Comparison of ENCODE assay signal across 9 cellular contexts in genomic region chr19:18300930-18301717, GRCh38. TPM values are rescaled to one million over a fixed set of nuclear protein-coding genes. Genes with fewer than 3 reads are reported as not detected.
DNase-seq lines count a peak whose midpoint lies in the region; ATAC-seq and TF ChIP-seq lines count a peak whose summit lies in the region.
"Had no signal": no experiment of that assay in that cellular context is flagged by ENCODE, and none has a peak within 500 bp of the region (broad histone marks: within the 10 kb centered on the region; RNA-seq: fewer than 3 reads in every experiment).

No MANE protein-coding gene starts in this region.

- peak overlapping the region; percentile 66 for H3K4me3 Mint-ChIP-seq in stimulated activated naive CD8-positive, alpha-beta T cell treated with anti-CD3 and anti-CD28 coated beads, Interleukin-15, Interleukin-2, amounts not matched to agents 100 ng/mL and 50 ng/mL, for 24 hours

- H3K27ac ChIP-seq in colonic mucosa, result peak overlapping the region; percentile 37
- peak overlapping the region; percentile 69 for H3K27ac ChIP-seq in lower lobe of right lung

- peaks cover 68% of the 10 kb centered on the region for H3K4me1 Mint-ChIP-seq in stimulated activated naive CD8-positive, alpha-beta T cell treated with anti-CD3 and anti-CD28 coated beads, Interleukin-15, Interleukin-2, amounts not matched to agents 100 ng/mL and 50 ng/mL, for 24 hours (ENCODE audit: low read depth)

- DNase-seq in stimulated activated naive CD8-positive, alpha-beta T cell treated with anti-CD3 and anti-CD28 coated beads, Interleukin-15, Interleukin-2, amounts not matched to agents 100 U/mL and 50 U/mL, for 24 hours, result no peak
- DNase-seq in colonic mucosa (peak; percentile 71), lower lobe of right lung (peak; percentile 83), superior temporal gyrus (ENCODE audit: extremely low spot score) (no peak)
- DNase-seq in activated naive CD4-positive, alpha-beta T cell treated with anti-CD3 and anti-CD28 coated beads, Interleukin-2, amount 50 U/mL, for 72 hours (ENCODE audit: low spot score in 2 of 2), result no peak
- DNase-seq: activated CD4-positive, alpha-beta T cell treated with anti-CD3 and anti-CD28 coated beads for 1 hour had no signal

- peak overlapping the region; percentile 68 for H3K27ac Mint-ChIP-seq in stimulated activated naive CD8-positive, alpha-beta T cell treated with anti-CD3 and anti-CD28 coated beads, Interleukin-15, Interleukin-2, amounts not matched to agents 100 ng/mL and 50 ng/mL, for 24 hours
- H3K27ac Mint-ChIP-seq in activated naive CD4-positive, alpha-beta T cell treated with anti-CD3 and anti-CD28 coated beads, Interleukin-2, amount 50 U/mL, for 72 hours, result peak overlapping the region in 1 of 2 donors; percentile 76

- H3K4me3 ChIP-seq in colonic mucosa, result no peak overlapping the region
- no peak overlapping the region for H3K4me3 ChIP-seq in lower lobe of right lung

- no peaks in the 10 kb centered on the region for H3K36me3 ChIP-seq in colonic mucosa
- peaks cover under 1% of the 10 kb centered on the region for H3K36me3 ChIP-seq in lower lobe of right lung

- TF ChIP-seq CTCF in colonic mucosa (IDR thresholded peaks at IDR 0.05) (no peak), lower lobe of right lung (IDR thresholded peaks at IDR 0.05) (no peak)

- no peak for ATAC-seq in stimulated activated naive CD8-positive, alpha-beta T cell treated with anti-CD3 and anti-CD28 coated beads, Interleukin-15, Interleukin-2, amounts not matched to agents 100 U/mL and 50 U/mL, for 24 hours
- peak; percentile 68 to 77 for ATAC-seq in lower lobe of right lung
- no peak for ATAC-seq in HG03025 (IDR thresholded peaks at IDR 0.05; ENCODE audit: low FRiP score, unreplicated experiment)
- ATAC-seq in activated naive CD4-positive, alpha-beta T cell treated with anti-CD3 and anti-CD28 coated beads, Interleukin-2, amount 50 U/mL, for 72 hours, result no peak
- ATAC-seq in HG02571 (IDR thresholded peaks at IDR 0.05; ENCODE audit: unreplicated experiment), result no peak

- intact Hi-C loops in colonic mucosa (cut with DNase I) (no loop called here), lower lobe of right lung (cut with DNase I) (no loop called here)

- H3K36me3 Mint-ChIP-seq in stimulated activated naive CD8-positive, alpha-beta T cell treated with anti-CD3 and anti-CD28 coated beads, Interleukin-15, Interleukin-2, amounts not matched to agents 100 ng/mL and 50 ng/mL, for 24 hours (ENCODE audit: low read depth), result peaks cover 13% of the 10 kb centered on the region
- H3K36me3 Mint-ChIP-seq in activated naive CD4-positive, alpha-beta T cell treated with anti-CD3 and anti-CD28 coated beads, Interleukin-2, amount 50 U/mL, for 72 hours, result peaks cover 23 to 26% of the 10 kb centered on the region in 2 donors

- H3K9ac ChIP-seq in colonic mucosa (ENCODE audit: low read depth in 2 of 2, low read length in 2 of 2), result peak overlapping the region in 1 of 2 donors; percentile 43

- no peaks in the 10 kb centered on the region for H3K9me3 Mint-ChIP-seq in stimulated activated naive CD8-positive, alpha-beta T cell treated with anti-CD3 and anti-CD28 coated beads, Interleukin-15, Interleukin-2, amounts not matched to agents 100 ng/mL and 50 ng/mL, for 24 hours
- H3K9me3 Mint-ChIP-seq in activated naive CD4-positive, alpha-beta T cell treated with anti-CD3 and anti-CD28 coated beads, Interleukin-2, amount 50 U/mL, for 72 hours, result peaks cover 2 to 7% of the 10 kb centered on the region in 2 donors

- H3K27me3 ChIP-seq in colonic mucosa, result no peaks in the 10 kb centered on the region
- H3K27me3 ChIP-seq in lower lobe of right lung (ENCODE audit: low read depth), result no peaks in the 10 kb centered on the region

- H3K27me3 Mint-ChIP-seq in stimulated activated naive CD8-positive, alpha-beta T cell treated with anti-CD3 and anti-CD28 coated beads, Interleukin-15, Interleukin-2, amounts not matched to agents 100 ng/mL and 50 ng/mL, for 24 hours, result no peaks in the 10 kb centered on the region

- H3K4me1 ChIP-seq in colonic mucosa, result peaks cover 4% of the 10 kb centered on the region
- peaks cover 51% of the 10 kb centered on the region for H3K4me1 ChIP-seq in lower lobe of right lung

- H3K9me3 ChIP-seq in colonic mucosa (no peaks in the 10 kb centered on the region), lower lobe of right lung (no peaks in the 10 kb centered on the region)

RNA-seq across cellular contexts. Expression of gene JUND, which starts 19.7 kb away (rescaled TPM):
- total RNA-seq in colonic mucosa (100 to 1,000 TPM; 177 to 418 TPM), lower lobe of right lung (150 TPM)
- total RNA-seq in activated naive CD4-positive, alpha-beta T cell treated with anti-CD3 and anti-CD28 coated beads, Interleukin-2, amount 50 U/mL, for 72 hours, result 100 to 1,000 TPM; 213 to 255 TPM

RNA-seq across cellular contexts. Expression of gene LSM4, which starts 21.8 kb away (rescaled TPM):
- total RNA-seq in colonic mucosa, result 100 to 1,000 TPM; 128 to 308 TPM
- total RNA-seq in lower lobe of right lung, result 72.3 TPM
- 100 to 1,000 TPM; 280 to 379 TPM for total RNA-seq in activated naive CD4-positive, alpha-beta T cell treated with anti-CD3 and anti-CD28 coated beads, Interleukin-2, amount 50 U/mL, for 72 hours

RNA-seq across cellular contexts. Expression of gene IQCN, which starts 26.9 kb away (rescaled TPM):
- total RNA-seq in colonic mucosa (1 to 10 TPM; 1.7 to 3.0 TPM), lower lobe of right lung (4.1 TPM)
- total RNA-seq in activated naive CD4-positive, alpha-beta T cell treated with anti-CD3 and anti-CD28 coated beads, Interleukin-2, amount 50 U/mL, for 72 hours, result 1 to 10 TPM in 1 of 2 donors, under 1 TPM in 1; 0.45 to 1.5 TPM

RNA-seq across cellular contexts. Expression of gene PGPEP1, which starts 39.3 kb away (rescaled TPM):
- total RNA-seq in colonic mucosa (10 to 100 TPM; 62.6 to 99.0 TPM), lower lobe of right lung (40.9 TPM)
- total RNA-seq in activated naive CD4-positive, alpha-beta T cell treated with anti-CD3 and anti-CD28 coated beads, Interleukin-2, amount 50 U/mL, for 72 hours, result 10 to 100 TPM; 38.3 to 47.2 TPM

Comparison
In these comparisons a context has a peak if more than half of its experiments do, and no peak if none do; other contexts are left out.
1. ATAC-seq: peak in lower lobe of right lung (2 of 2); none in stimulated activated naive CD8-positive, alpha-beta T cell treated with anti-CD3 and anti-CD28 coated beads, Interleukin-15, Interleukin-2, amounts not matched to agents 100 U/mL and 50 U/mL, for 24 hours (single experiment), HG03025 (single experiment), activated naive CD4-positive, alpha-beta T cell treated with anti-CD3 and anti-CD28 coated beads, Interleukin-2, amount 50 U/mL, for 72 hours (0 of 2) and HG02571 (single experiment).
2. DNase-seq: peak in colonic mucosa (single experiment) and lower lobe of right lung (single experiment); none in stimulated activated naive CD8-positive, alpha-beta T cell treated with anti-CD3 and anti-CD28 coated beads, Interleukin-15, Interleukin-2, amounts not matched to agents 100 U/mL and 50 U/mL, for 24 hours (single experiment), activated naive CD4-positive, alpha-beta T cell treated with anti-CD3 and anti-CD28 coated beads, Interleukin-2, amount 50 U/mL, for 72 hours (0 of 2) and superior temporal gyrus (single experiment).